ENCODE assay signal across 8 cellular contexts in the genomic region with DNA sequence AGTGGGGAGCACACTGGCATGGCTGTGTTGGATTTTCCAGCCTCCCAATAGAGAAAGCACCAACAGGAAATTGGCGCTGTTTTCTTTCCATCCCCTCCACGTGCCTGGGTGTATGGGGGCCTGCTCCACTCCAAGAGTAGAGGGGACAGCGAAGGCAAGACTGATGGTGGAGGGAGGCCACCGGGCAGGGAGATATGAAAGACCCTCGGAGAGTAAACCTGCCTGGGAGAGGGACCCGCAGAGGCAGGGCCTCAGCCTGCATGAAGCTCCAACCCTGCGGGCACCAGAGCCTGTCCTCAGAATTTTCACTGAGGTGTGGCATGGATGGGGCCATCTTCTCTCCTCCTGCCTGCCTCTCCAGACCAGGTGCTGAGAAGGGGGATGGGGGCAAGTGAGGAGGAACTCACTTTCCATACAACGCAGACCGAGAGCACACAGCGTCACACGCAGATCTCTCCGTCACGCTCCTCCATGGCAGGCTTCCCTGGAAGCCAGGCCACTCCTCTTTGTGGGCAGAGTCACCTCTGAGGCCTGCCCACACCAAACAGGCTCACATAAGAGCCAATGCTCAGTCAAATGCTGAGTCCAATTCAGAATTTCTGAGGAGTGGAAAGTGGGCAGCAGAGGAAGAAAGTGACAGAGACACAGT. TPM values are rescaled to one million over a fixed set of nuclear protein-coding genes. Genes with fewer than 3 reads are reported as not detected.
DNase-seq lines count a peak whose midpoint lies in the region; ATAC-seq, FAIRE-seq and TF ChIP-seq lines count a peak whose summit lies in the region.

No MANE protein-coding gene starts in this region.

- peak overlapping the region; percentile 88 for H3K27ac Mint-ChIP-seq in activated T-cell treated with anti-CD3 and anti-CD28 coated beads, Interleukin-2, amount 50 U/mL, for 24 hours

- peak; percentile 82 for DNase-seq in NCI-H2029 (lab: John Stamatoyannopoulos, UW)
- DNase-seq in activated T-cell treated with anti-CD3 and anti-CD28 coated beads, Interleukin-2, amount 50 U/mL, for 24 hours, result peak; percentile 39
- no peak for DNase-seq in right atrium auricular region (ENCODE audit: low spot score)
- DNase-seq in stimulated activated naive CD8-positive, alpha-beta T cell treated with anti-CD3 and anti-CD28 coated beads, Interleukin-15, Interleukin-2, amounts not matched to agents 100 U/mL and 50 U/mL, for 24 hours, result peak; percentile 56
- no peak for DNase-seq in UCSD-AML1 (lab: John Stamatoyannopoulos, UW; ENCODE audit: unreplicated experiment)
- DNase-seq in NCI-H1694 treated with DMSO at 0.1 percent for 48 hours (lab: John Stamatoyannopoulos, UW), result no peak
- DNase-seq in H54 (ENCODE audit: insufficient read length, low spot score), result no peak

- peak overlapping the region; percentile 56 for H3K4me3 Mint-ChIP-seq in activated T-cell treated with anti-CD3 and anti-CD28 coated beads, Interleukin-2, amount 50 U/mL, for 24 hours

- peaks cover 2% of the 10 kb centered on the region for H3K9me3 Mint-ChIP-seq in activated T-cell treated with anti-CD3 and anti-CD28 coated beads, Interleukin-2, amount 50 U/mL, for 24 hours

- H3K27ac ChIP-seq in right atrium auricular region, result peak overlapping the region; percentile 87 to 92

- peak; percentile 51 for ATAC-seq in stimulated activated naive CD8-positive, alpha-beta T cell treated with anti-CD3 and anti-CD28 coated beads, Interleukin-15, Interleukin-2, amounts not matched to agents 100 U/mL and 50 U/mL, for 24 hours
- ATAC-seq in GM19395 (IDR thresholded peaks at IDR 0.05; ENCODE audit: unreplicated experiment), result no peak

- no peak for TF ChIP-seq POLR2A in H54 (IDR thresholded peaks at IDR 0.05; ENCODE audit: low read depth, low read length)

- TF ChIP-seq CTCF in right atrium auricular region (IDR thresholded peaks at IDR 0.05), result no peak

- H3K4me1 ChIP-seq in right atrium auricular region, result peaks cover 0 to 95% of the 10 kb centered on the region in 2 donors

- FAIRE-seq in H54 (lab: Jason Lieb, UNC), result no peak

- H3K27me3 ChIP-seq in right atrium auricular region, result no peaks in the 10 kb centered on the region

- no peaks in the 10 kb centered on the region for H3K27me3 Mint-ChIP-seq in activated T-cell treated with anti-CD3 and anti-CD28 coated beads, Interleukin-2, amount 50 U/mL, for 24 hours

- H3K4me3 ChIP-seq in right atrium auricular region, result no peak overlapping the region

- H3K9me3 ChIP-seq in right atrium auricular region, result no peaks in the 10 kb centered on the region

- peaks cover 41% of the 10 kb centered on the region for H3K36me3 Mint-ChIP-seq in activated T-cell treated with anti-CD3 and anti-CD28 coated beads, Interleukin-2, amount 50 U/mL, for 24 hours (ENCODE audit: low read depth)

- H3K4me1 Mint-ChIP-seq in activated T-cell treated with anti-CD3 and anti-CD28 coated beads, Interleukin-2, amount 50 U/mL, for 24 hours (ENCODE audit: low read depth), result peaks cover 86% of the 10 kb centered on the region

- H3K36me3 ChIP-seq in right atrium auricular region, result no peaks in the 10 kb centered on the region

RNA-seq across cellular contexts. Expression of a gene that starts 18.8 kb away (rescaled TPM):
- 100 to 1,000 TPM; 224 to 266 TPM for total RNA-seq in right atrium auricular region

RNA-seq across cellular contexts. Expression of a gene that starts 54.0 kb away (rescaled TPM):
- 10 to 100 TPM; 25.5 to 36.3 TPM for total RNA-seq in right atrium auricular region

Comparison
In these comparisons a context has a peak if more than half of its experiments do, and no peak if none do; other contexts are left out.
1. DNase-seq: peak in NCI-H2029 (single experiment), activated T-cell treated with anti-CD3 and anti-CD28 coated beads, Interleukin-2, amount 50 U/mL, for 24 hours (single experiment) and stimulated activated naive CD8-positive, alpha-beta T cell treated with anti-CD3 and anti-CD28 coated beads, Interleukin-15, Interleukin-2, amounts not matched to agents 100 U/mL and 50 U/mL, for 24 hours (single experiment); none in right atrium auricular region (single experiment), UCSD-AML1 (single experiment), NCI-H1694 treated with DMSO at 0.1 percent for 48 hours (single experiment) and H54 (single experiment).